8 cellular contexts compared by ENCODE assay signal in genomic region chr17:38939987-38940386, GRCh38. TPM values are rescaled to one million over a fixed set of nuclear protein-coding genes. Genes with fewer than 3 reads are reported as not detected.
"Had no signal": no experiment of that assay in that cellular context is flagged by ENCODE, and none has a peak within 500 bp of the region (broad histone marks: within the 10 kb centered on the region; RNA-seq: fewer than 3 reads in every experiment).

No MANE protein-coding gene starts in this region.

- H3K27ac ChIP-seq: GM23248 had no signal

- H3K4me3 Mint-ChIP-seq: H9 had no signal

- H3K4me3 ChIP-seq: GM23248, K562 had no signal

- H3K27ac Mint-ChIP-seq: H9 had no signal

- H3K9me3 Mint-ChIP-seq: H9 had no signal

- ATAC-seq: K562 had no signal

- DNase-seq: GM23248, H9, HCEC 1CT, IMR-90, KG1 had no signal

- H3K9ac ChIP-seq: GM23248 had no signal

- H2AFZ ChIP-seq: GM23248 had no signal

RNA-seq across cellular contexts. Expression of gene FBXO47, which starts 27.2 kb away (rescaled TPM):
- total RNA-seq: H1, H9, HT-29, K562 had no signal
- polyA plus RNA-seq: GM23248, H1, IMR-90, K562 had no signal
